Comparison of ENCODE assay signal across 8 cellular contexts in the genomic region with DNA sequence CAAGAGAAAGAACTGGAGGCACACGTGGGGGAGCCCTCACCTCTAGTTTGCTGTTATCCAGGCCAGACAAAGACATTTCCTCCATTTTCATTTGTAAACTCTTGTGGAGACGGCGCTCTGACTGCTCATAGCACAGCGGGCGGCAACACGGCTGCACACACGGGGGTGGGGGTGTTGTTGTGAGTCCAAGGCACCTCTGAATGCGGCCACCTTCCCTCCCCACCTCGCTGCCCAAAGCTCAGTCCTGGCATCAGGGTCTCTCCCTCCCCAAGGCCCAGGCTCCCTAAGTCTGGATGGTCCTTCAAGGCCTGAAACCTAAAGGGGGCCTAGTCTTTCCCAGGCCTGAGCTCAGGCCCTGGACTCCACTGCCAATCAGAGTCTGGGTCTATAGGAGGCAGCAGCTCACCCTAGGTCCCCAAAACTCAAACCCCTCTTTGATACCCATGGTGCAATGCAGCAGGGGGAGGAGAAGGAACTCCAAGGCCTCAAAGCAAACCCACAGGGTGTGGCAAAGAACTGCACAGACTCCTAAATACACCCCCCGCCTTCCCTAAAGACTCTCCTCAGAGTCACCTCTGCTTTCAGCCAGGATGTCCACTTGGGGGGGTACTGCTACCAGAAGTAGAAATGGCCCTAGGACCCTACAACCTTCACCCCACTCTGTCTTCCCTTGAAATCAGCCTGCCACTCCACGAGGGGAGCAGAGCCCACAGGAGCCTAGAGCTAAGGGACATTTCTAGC. TPM values are rescaled to one million over a fixed set of nuclear protein-coding genes. Genes with fewer than 3 reads are reported as not detected.
A peak's percentile ranks its signal among the peaks of the same experiment; 100 is the strongest.
DNase-seq lines count a peak whose midpoint lies in the region; ATAC-seq and TF ChIP-seq lines count a peak whose summit lies in the region.

No MANE protein-coding gene starts in this region.

- intact Hi-C loops in activated B cell treated with CpG ODN at 0.5 μM for 24 hours (cut with micrococcal nuclease) = no loop called here

- H3K4me2 ChIP-seq in neural progenitor cell = peak overlapping the region; percentile 94

- POLR2A ChIA-PET in activated B cell treated with CpG ODN at 0.5 μM for 24 hours (lab: Charles Lee) = interaction anchor here (0.6 to 5.7 kb wide), 8 partner anchors 10 to 156 kb away, joined by 3 to 130 read pairs (median 14); a partner anchor contains a TSS

- H3K9me3 ChIP-seq in neural progenitor cell (ENCODE audit: low read depth) = no peaks in the 10 kb centered on the region

- peak overlapping the region; percentile 11 for H3K27ac ChIP-seq in neural progenitor cell

- H3K4me3 ChIP-seq in epithelial cell of proximal tubule (ENCODE audit: low read depth, low read length) = peak overlapping the region; percentile 66
- peak overlapping the region; percentile 87 for H3K4me3 ChIP-seq in neural progenitor cell

- H3K36me3 ChIP-seq in neural progenitor cell = peaks cover 4% of the 10 kb centered on the region

- TF ChIP-seq CTCF in activated B cell treated with CpG ODN at 0.5 μM for 24 hours (IDR thresholded peaks at IDR 0.05) (no peak), epithelial cell of proximal tubule (conservative IDR thresholded peaks at IDR 0.05; ENCODE audit: low read depth, low read length) (peak; percentile 21), neural progenitor cell (IDR thresholded peaks at IDR 0.05) (no peak)

- peaks cover 47% of the 10 kb centered on the region for H3K36me3 Mint-ChIP-seq in activated B cell treated with CpG ODN at 0.5 μM for 24 hours (ENCODE audit: low read depth)
- H3K36me3 Mint-ChIP-seq in neural progenitor cell = peaks cover 19% of the 10 kb centered on the region

- peaks cover 26% of the 10 kb centered on the region for H3K79me2 ChIP-seq in neural progenitor cell (ENCODE audit: low read depth)

- H3K27me3 ChIP-seq in neural progenitor cell = no peaks in the 10 kb centered on the region

- peaks cover 29% of the 10 kb centered on the region for H3K4me1 Mint-ChIP-seq in activated B cell treated with CpG ODN at 0.5 μM for 24 hours
- H3K4me1 Mint-ChIP-seq in neural progenitor cell = peaks cover 19% of the 10 kb centered on the region

- peaks cover 7% of the 10 kb centered on the region for H4K20me1 ChIP-seq in neural progenitor cell (ENCODE audit: low read depth)

- peaks cover 7% of the 10 kb centered on the region for H3K4me1 ChIP-seq in neural progenitor cell

- ATAC-seq in activated B cell treated with CpG ODN at 0.5 μM for 24 hours (ENCODE audit: low read depth) = no peak
- ATAC-seq in GM19397 (IDR thresholded peaks at IDR 0.05; ENCODE audit: unreplicated experiment) = no peak

- H3K27me3 Mint-ChIP-seq in activated B cell treated with CpG ODN at 0.5 μM for 24 hours (no peaks in the 10 kb centered on the region), neural progenitor cell (ENCODE audit: insufficient read depth, low read depth) (peaks cover 8% of the 10 kb centered on the region)

- peak overlapping the region; percentile 83 for H3K4me3 Mint-ChIP-seq in activated B cell treated with CpG ODN at 0.5 μM for 24 hours
- peak overlapping the region; percentile 86 for H3K4me3 Mint-ChIP-seq in neural progenitor cell

- in situ Hi-C loops in KBM-7 (cut with MboI; ENCODE audit: low pct_unique_long_range_greater_than_20kb, low sequenced_read_pairs) = no loop called here

- H3K27ac Mint-ChIP-seq in activated B cell treated with CpG ODN at 0.5 μM for 24 hours (peak overlapping the region; percentile 81), neural progenitor cell (peak overlapping the region; percentile 42)

- H2AFZ ChIP-seq in neural progenitor cell (replicated peaks) = no peak overlapping the region

- H3K9ac ChIP-seq in neural progenitor cell = peak overlapping the region; percentile 70

- H3K9me3 Mint-ChIP-seq in activated B cell treated with CpG ODN at 0.5 μM for 24 hours (no peaks in the 10 kb centered on the region), neural progenitor cell (no peaks in the 10 kb centered on the region)

- DNase-seq in ELR (ENCODE audit: low read depth) (peak; percentile 70), KBM-7 (peak; percentile 73), activated B cell treated with CpG ODN at 0.5 μM for 24 hours (no peak), epithelial cell of proximal tubule (ENCODE audit: low read depth) (no peak), neural progenitor cell (ENCODE audit: low spot score) (peak; percentile 45), NCI-H510A (lab: John Stamatoyannopoulos, UW) (no peak), NCI-H510A treated with DMSO at 0.1 percent for 48 hours (lab: John Stamatoyannopoulos, UW) (no peak)

- peaks cover 35% of the 10 kb centered on the region for H3F3A ChIP-seq in neural progenitor cell (ENCODE audit: low read depth)

- CTCF ChIA-PET in activated B cell treated with CpG ODN at 0.5 μM for 24 hours (lab: Charles Lee) = interaction anchor here (1.8 kb wide), 1 partner anchor 12 kb away, joined by 8 read pairs; no protein-coding TSS in a partner anchor

RNA-seq across cellular contexts. Expression of a gene that starts 1.5 kb away (rescaled TPM):
- total RNA-seq in activated B cell treated with CpG ODN at 0.5 μM for 24 hours = 92.0 and 103 TPM in 2 replicates
- 40.2 and 61.4 TPM in 2 replicates for total RNA-seq in epithelial cell of proximal tubule
- total RNA-seq in neural progenitor cell (ENCODE audit: low replicate concordance) = 38.9 and 73.6 TPM in 2 replicates

RNA-seq across cellular contexts. Expression of a gene that starts 11.4 kb away (rescaled TPM):
- 32.3 and 36.0 TPM in 2 replicates for total RNA-seq in activated B cell treated with CpG ODN at 0.5 μM for 24 hours
- 19.1 and 26.3 TPM in 2 replicates for total RNA-seq in epithelial cell of proximal tubule
- total RNA-seq in neural progenitor cell (ENCODE audit: low replicate concordance) = 16.6 and 26.3 TPM in 2 replicates

RNA-seq across cellular contexts. Expression of a gene that starts 21.3 kb away (rescaled TPM):
- 139 and 146 TPM in 2 replicates for total RNA-seq in activated B cell treated with CpG ODN at 0.5 μM for 24 hours
- total RNA-seq in epithelial cell of proximal tubule = 37.5 and 57.4 TPM in 2 replicates
- 23.7 and 32.9 TPM in 2 replicates for total RNA-seq in neural progenitor cell (ENCODE audit: low replicate concordance)

RNA-seq across cellular contexts. Expression of a gene that starts 27.6 kb away (rescaled TPM):
- total RNA-seq in activated B cell treated with CpG ODN at 0.5 μM for 24 hours (not detected in 2 replicates), epithelial cell of proximal tubule (not detected in 2 replicates), neural progenitor cell (ENCODE audit: low replicate concordance) (not detected in 2 replicates)

RNA-seq across cellular contexts. Expression of a gene that starts 56.4 kb away (rescaled TPM):
- total RNA-seq in activated B cell treated with CpG ODN at 0.5 μM for 24 hours (2.2 and 5.0 TPM in 2 replicates), epithelial cell of proximal tubule (12.0 and 12.9 TPM in 2 replicates), neural progenitor cell (ENCODE audit: low replicate concordance) (6.5 and 11.0 TPM in 2 replicates)

Comparison
In these comparisons a context has a peak if more than half of its experiments do, and no peak if none do; other contexts are left out.
1. DNase-seq: peak in ELR (single experiment), KBM-7 (single experiment) and neural progenitor cell (single experiment); none in activated B cell treated with CpG ODN at 0.5 μM for 24 hours (single experiment), epithelial cell of proximal tubule (single experiment), NCI-H510A (single experiment) and NCI-H510A treated with DMSO at 0.1 percent for 48 hours (single experiment).